In the genomic region with DNA sequence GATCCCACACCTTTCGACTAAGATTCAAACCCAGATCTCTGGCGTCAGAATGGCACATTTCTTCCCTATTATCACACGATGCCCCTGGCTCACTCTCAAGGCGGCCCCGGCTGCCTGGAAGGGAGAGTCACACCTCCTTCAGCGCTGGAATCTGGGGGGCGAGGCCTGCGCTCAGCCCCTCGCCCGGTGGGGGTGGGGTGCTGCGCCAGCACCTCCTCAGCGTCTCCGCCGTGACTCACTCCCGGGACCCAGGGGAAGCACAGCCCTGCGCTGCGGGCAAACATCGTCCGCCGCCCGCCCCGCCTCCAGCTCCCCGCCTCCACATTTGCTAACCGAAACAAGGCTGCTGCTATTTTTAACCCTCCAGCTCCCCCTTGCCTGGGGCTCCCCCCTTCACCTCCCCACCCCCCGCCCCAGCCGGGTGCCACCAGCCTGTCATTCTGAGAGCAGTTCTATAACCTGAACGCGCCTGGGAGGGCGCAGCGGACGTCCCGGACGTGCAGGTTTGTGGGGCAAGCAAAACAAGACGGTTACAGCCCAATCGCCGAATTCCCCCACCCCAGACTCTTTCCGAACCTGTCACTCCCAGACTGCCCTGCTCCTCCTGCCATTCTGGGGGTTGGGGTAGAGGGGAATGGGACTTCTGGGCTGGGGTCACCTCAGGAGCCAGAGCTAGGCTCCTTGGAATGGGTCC, we compare ENCODE assay signal across 8 cellular contexts. TPM values are rescaled to one million over a fixed set of nuclear protein-coding genes. Genes with fewer than 3 reads are reported as not detected.
DNase-seq lines count a peak whose midpoint lies in the region; ATAC-seq, FAIRE-seq and TF ChIP-seq lines count a peak whose summit lies in the region.

No MANE protein-coding gene starts in this region.

- ATAC-seq in HG03432 (IDR thresholded peaks at IDR 0.05; ENCODE audit: unreplicated experiment) (peak; percentile 74), psoas muscle (peak; percentile 80 to 90 (median 83))
- peak; percentile 69 for ATAC-seq in activated naive CD8-positive, alpha-beta T cell treated with anti-CD3 and anti-CD28 coated beads, Interleukin-2, amount 10 ng/mL, durations not matched to agents 7 days and 5 days (ENCODE audit: low read depth)

- H3K36me3 ChIP-seq in psoas muscle (ENCODE audit: insufficient read depth in 1 of 2, low read depth in 1 of 2): no peaks in the 10 kb centered on the region

- peak; percentile 82 for DNase-seq in AG08395 (ENCODE audit: low spot score)
- DNase-seq in GM19239 (ENCODE audit: insufficient read length, low spot score): peak; percentile 75
- DNase-seq in SKM-1 (lab: John Stamatoyannopoulos, UW; ENCODE audit: unreplicated experiment): peak; percentile 19
- peak; percentile 87 for DNase-seq in activated naive CD8-positive, alpha-beta T cell treated with anti-CD3 and anti-CD28 coated beads, Interleukin-2, amount 10 ng/mL, durations not matched to agents 7 days and 5 days
- DNase-seq in cardiac septum (ENCODE audit: low spot score): peak; percentile 97
- peak; percentile 92 to 95 for DNase-seq in psoas muscle
- DNase-seq in urothelium cell line (ENCODE audit: low spot score): peak; percentile 91

- POLR2A ChIA-PET in activated naive CD8-positive, alpha-beta T cell treated with anti-CD3 and anti-CD28 coated beads, Interleukin-2, amount 10 ng/mL, durations not matched to agents 7 days and 5 days (lab: Charles Lee): interaction anchor here (0.7 to 18.4 kb wide), 18 partner anchors 8 to 597 kb away, joined by 3 to 465 read pairs (median 4); no protein-coding TSS in a partner anchor

- peaks cover 70% of the 10 kb centered on the region for H3K4me1 Mint-ChIP-seq in activated naive CD8-positive, alpha-beta T cell treated with anti-CD3 and anti-CD28 coated beads, Interleukin-2, amount 10 ng/mL, durations not matched to agents 7 days and 5 days

- H3K27me3 Mint-ChIP-seq in activated naive CD8-positive, alpha-beta T cell treated with anti-CD3 and anti-CD28 coated beads, Interleukin-2, amount 10 ng/mL, durations not matched to agents 7 days and 5 days: no peaks in the 10 kb centered on the region

- no peaks in the 10 kb centered on the region for H3K27me3 ChIP-seq in psoas muscle (ENCODE audit: insufficient read depth in 3 of 3, low read length in 2 of 3)

- TF ChIP-seq CTCF in psoas muscle (IDR thresholded peaks at IDR 0.05): no peak

- no peaks in the 10 kb centered on the region for H3K9me3 Mint-ChIP-seq in activated naive CD8-positive, alpha-beta T cell treated with anti-CD3 and anti-CD28 coated beads, Interleukin-2, amount 10 ng/mL, durations not matched to agents 7 days and 5 days

- FAIRE-seq in GM19239 (lab: Jason Lieb, UNC): peak; percentile 47
- FAIRE-seq in urothelium cell line (lab: Jason Lieb, UNC): no peak

- peak overlapping the region; percentile 97 for H3K27ac ChIP-seq in psoas muscle

- peaks cover 76% of the 10 kb centered on the region for H3K4me1 ChIP-seq in psoas muscle

- peaks cover 24% of the 10 kb centered on the region for H3K36me3 Mint-ChIP-seq in activated naive CD8-positive, alpha-beta T cell treated with anti-CD3 and anti-CD28 coated beads, Interleukin-2, amount 10 ng/mL, durations not matched to agents 7 days and 5 days

- WGBS in psoas muscle, 3 donors: 0 to 1% (median 1%) methylated on average over 36 to 37 of the region's 37 CpGs

- H3K9me3 ChIP-seq in psoas muscle: no peaks in the 10 kb centered on the region

- H3K27ac Mint-ChIP-seq in activated naive CD8-positive, alpha-beta T cell treated with anti-CD3 and anti-CD28 coated beads, Interleukin-2, amount 10 ng/mL, durations not matched to agents 7 days and 5 days: peak overlapping the region; percentile 98

- H3K4me3 ChIP-seq in psoas muscle: peak overlapping the region; percentile 63

- intact Hi-C loops in cardiac septum (cut with DNase I) (no loop called here), psoas muscle (cut with DNase I) (no loop called here)

- H3K4me3 Mint-ChIP-seq in activated naive CD8-positive, alpha-beta T cell treated with anti-CD3 and anti-CD28 coated beads, Interleukin-2, amount 10 ng/mL, durations not matched to agents 7 days and 5 days: peak overlapping the region; percentile 91

RNA-seq across cellular contexts. Expression of a gene that starts 6.8 kb away (rescaled TPM):
- 100 to 1,000 TPM; 200 to 215 TPM for total RNA-seq in activated naive CD8-positive, alpha-beta T cell treated with anti-CD3 and anti-CD28 coated beads, Interleukin-2, amount 10 ng/mL, durations not matched to agents 7 days and 5 days
- total RNA-seq in cardiac septum (62.7 TPM), psoas muscle (10 to 100 TPM; 21.4 to 27.8 (median 23.5) TPM)
- 10 to 100 TPM; 11.0 to 25.2 (median 13.6) TPM for polyA plus RNA-seq in psoas muscle

RNA-seq across cellular contexts. Expression of a gene that starts 39.9 kb away (rescaled TPM):
- 10 to 100 TPM; 13.4 to 13.9 TPM for total RNA-seq in activated naive CD8-positive, alpha-beta T cell treated with anti-CD3 and anti-CD28 coated beads, Interleukin-2, amount 10 ng/mL, durations not matched to agents 7 days and 5 days
- total RNA-seq in cardiac septum (20.7 TPM), psoas muscle (10 to 100 TPM; 21.8 to 28.7 (median 27.3) TPM)
- 10 to 100 TPM; 12.7 to 23.5 (median 19.6) TPM for polyA plus RNA-seq in psoas muscle

RNA-seq across cellular contexts. Expression of a gene that starts 54.3 kb away (rescaled TPM):
- 1 to 10 TPM in 1 of 2 experiments, under 1 TPM in 1; 0.94 to 1.1 TPM for total RNA-seq in activated naive CD8-positive, alpha-beta T cell treated with anti-CD3 and anti-CD28 coated beads, Interleukin-2, amount 10 ng/mL, durations not matched to agents 7 days and 5 days
- total RNA-seq in cardiac septum (26.3 TPM), psoas muscle (10 to 100 TPM in 2 of 4 donors, 1 to 10 TPM in 2; 5.1 to 28.8 (median 11.7) TPM)
- polyA plus RNA-seq in psoas muscle: 10 to 100 TPM; 11.7 to 29.9 (median 15.0) TPM

Comparison
In these comparisons a context has a peak if more than half of its experiments do, and no peak if none do; other contexts are left out.
1. Peak in every context shown above with its lines: DNase-seq, ATAC-seq, H3K4me3 ChIP-seq and H3K27ac ChIP-seq.
2. DNase-seq: peak in every context shown above with its lines; median percentile 97 in cardiac septum; 94 in psoas muscle; 91 in urothelium cell line; 87 in activated naive CD8-positive, alpha-beta T cell treated with anti-CD3 and anti-CD28 coated beads, Interleukin-2, amount 10 ng/mL, durations not matched to agents 7 days and 5 days; 82 in AG08395; 75 in GM19239; 19 in SKM-1.